ENCODE assay signal across 8 cellular contexts in genomic region chr7:142782922-142783900, GRCh38. TPM values are rescaled to one million over a fixed set of nuclear protein-coding genes. Genes with fewer than 3 reads are reported as not detected.
A peak's percentile ranks its signal among the peaks of the same experiment; 100 is the strongest.
DNase-seq lines count a peak whose midpoint lies in the region; ATAC-seq and TF ChIP-seq lines count a peak whose summit lies in the region.

No MANE protein-coding gene starts in this region.

- H3K4me1 ChIP-seq in BLaER1 = peaks cover 7% of the 10 kb centered on the region; the same call in 1 of the 2 replicates
- peaks cover 0 to 27% (median 9%) of the 10 kb centered on the region in 6 donors for H3K4me1 ChIP-seq in spleen

- H3K9ac ChIP-seq in BLaER1 = peak overlapping the region; percentile 55

- H3K9me3 ChIP-seq in BLaER1 = no peaks in the 10 kb centered on the region
- H3K9me3 ChIP-seq in WERI-Rb-1 (ENCODE audit: severe bottlenecking) = no peaks in the 10 kb centered on the region
- H3K9me3 ChIP-seq in spleen = no peaks in the 10 kb centered on the region

- H3K36me3 ChIP-seq in BLaER1 (no peaks in the 10 kb centered on the region), WERI-Rb-1 (no peaks in the 10 kb centered on the region), spleen (no peaks in the 10 kb centered on the region)

- no peaks in the 10 kb centered on the region for H4K20me1 ChIP-seq in BLaER1

- H3K4me3 ChIP-seq in BLaER1 (peak overlapping the region; percentile 64), WERI-Rb-1 (ENCODE audit: low read depth, low read length) (peak overlapping the region; percentile 53), cardiac fibroblast (replicated peaks in 1 of 2; ENCODE audit: low read depth in 2 of 2, low read length in 2 of 2) (peak overlapping the region; percentile 28 to 40), spleen (peak overlapping the region in 6 of 8 donors; percentile 19 to 67 (median 32))

- DNase-seq in GM19238 (ENCODE audit: insufficient read length, low spot score) = peak; percentile 68
- DNase-seq in NCI-H2196 treated with DMSO at 0.1 percent for 48 hours (lab: John Stamatoyannopoulos, UW; ENCODE audit: unreplicated experiment) = peak; percentile 27
- peak; percentile 93 for DNase-seq in WERI-Rb-1
- DNase-seq in cardiac fibroblast (ENCODE audit: low read depth in 2 of 2) = peak; percentile 95
- peak; percentile 93 for DNase-seq in iris pigment epithelial cell (ENCODE audit: low read depth)
- DNase-seq in spleen = peak; percentile 93

- no peak for TF ChIP-seq POLR2A in spleen (IDR thresholded peaks at IDR 0.05)

- 10 to 16% (median 12%) methylated on average over 32 of the region's 32 CpGs for WGBS in spleen, 5 donors

- ATAC-seq in HG03280 (IDR thresholded peaks at IDR 0.05; ENCODE audit: unreplicated experiment) = peak; percentile 91

- peak overlapping the region; percentile 87 for H3K4me2 ChIP-seq in BLaER1

- intact Hi-C loops in spleen (cut with DNase I; ENCODE audit: low total_unique reads) = no loop called here

- H3K27me3 ChIP-seq in BLaER1 = peaks cover 4% of the 10 kb centered on the region
- no peaks in the 10 kb centered on the region for H3K27me3 ChIP-seq in WERI-Rb-1 (ENCODE audit: insufficient read depth, low read depth, severe bottlenecking)
- H3K27me3 ChIP-seq in spleen (replicated peaks in 1 of 7) = peaks cover 0 to 10% (median 0%) of the 10 kb centered on the region in 7 donors

- TF ChIP-seq CTCF in WERI-Rb-1 (IDR thresholded peaks at IDR 0.05; ENCODE audit: low read depth, low read length) (peak; percentile 91), cardiac fibroblast (IDR thresholded peaks at IDR 0.05; ENCODE audit: low read depth, low read length) (peak; percentile 96), spleen (IDR thresholded peaks at IDR 0.05 in 8 of 11, conservative IDR thresholded peaks at IDR 0.05 in 3 of 11) (peak; percentile 77 to 97 (median 90))

- H3K27ac ChIP-seq in BLaER1 = no peak overlapping the region
- H3K27ac ChIP-seq in WERI-Rb-1 = peak overlapping the region; percentile 35
- H3K27ac ChIP-seq in spleen = peak overlapping the region in 6 of 8 donors; percentile 48 to 97 (median 64)

RNA-seq across cellular contexts. Expression of gene PRSS2, which starts 12.4 kb away (rescaled TPM):
- 10 to 100 TPM in 2 of 7 donors, 1 to 10 TPM in 1, not detected in 4; 3.8 to 14.5 (median 11.1) TPM for total RNA-seq in spleen
- polyA plus RNA-seq in spleen = 1 to 10 TPM; 1.1 to 1.3 (median 1.2) TPM

RNA-seq across cellular contexts. Expression of gene PRSS1, which starts 33.9 kb away (rescaled TPM):
- 1 to 10 TPM in 3 of 7 donors, not detected in 4; 2.9 to 6.3 (median 3.0) TPM for total RNA-seq in spleen
- polyA plus RNA-seq in spleen = 1 to 10 TPM in 2 of 3 donors, under 1 TPM in 1; 0.88 to 1.4 (median 1.2) TPM

Comparison
In these comparisons a context has a peak if more than half of its experiments do, and no peak if none do; other contexts are left out.
1. DNase-seq: peak in every context shown above with its lines; median percentile 95 in cardiac fibroblast; 93 in WERI-Rb-1; 93 in iris pigment epithelial cell; 93 in spleen; 68 in GM19238; 27 in NCI-H2196 treated with DMSO at 0.1 percent for 48 hours.